ENCODE assay signal across 18 cellular contexts in genomic region chr21:37800496-37801061, GRCh38.
"Had no signal": no experiment of that assay in that cellular context is flagged by ENCODE, and none has a peak within 500 bp of the region (broad histone marks: within the 10 kb centered on the region; RNA-seq: fewer than 3 reads in every experiment).

No MANE protein-coding gene starts in this region.

- H3K9me3 ChIP-seq: gastrocnemius medialis, suprapubic skin had no signal

- H3K36me3 ChIP-seq: gastrocnemius medialis, heart left ventricle, suprapubic skin had no signal

- H3K27ac ChIP-seq: epithelial cell of prostate, gastrocnemius medialis, heart left ventricle, suprapubic skin had no signal

- H3K27ac Mint-ChIP-seq: activated CD4-positive, alpha-beta T cell treated with anti-CD3 and anti-CD28 coated beads, Interleukin-2, amount 10 ng/mL, durations not matched to agents 7 days and 5 days; activated naive CD8-positive, alpha-beta T cell; brain; effector memory CD8-positive, alpha-beta T cell; naive B cell; stimulated activated naive CD8-positive, alpha-beta T cell treated with anti-CD3 and anti-CD28 coated beads, Interleukin-15, Interleukin-2, amounts not matched to agents 100 ng/mL and 50 ng/mL, for 24 hours; T-helper 1 cell treated with Interleukin-12 subunit alpha and Interleukin-12 subunit beta and Interleukin-4 antibody, amounts not matched to agents 30 μg/mL and 1 μg/mL, for 36 hours had no signal

- DNase-seq: activated CD4-positive, alpha-beta T cell treated with anti-CD3 and anti-CD28 coated beads, Interleukin-2, amount 10 ng/mL, durations not matched to agents 7 days and 5 days; activated CD4-positive, CD25-positive, alpha-beta regulatory T cell; activated CD8-positive, alpha-beta memory T cell treated with anti-CD3 and anti-CD28 coated beads for 24 hours; activated gamma-delta T cell treated with Interleukin-2 at 50 U/mL for 16 hours; dermis blood vessel endothelial cell; effector memory CD8-positive, alpha-beta T cell; gastrocnemius medialis; heart left ventricle; naive B cell; right cardiac atrium; trophoblast cell had no signal

- H3K4me3 ChIP-seq: gastrocnemius medialis, heart left ventricle, lung, suprapubic skin had no signal

- H3K27me3 ChIP-seq: gastrocnemius medialis had no signal

- H3K4me1 Mint-ChIP-seq: activated CD4-positive, alpha-beta T cell treated with anti-CD3 and anti-CD28 coated beads, Interleukin-2, amount 10 ng/mL, durations not matched to agents 7 days and 5 days; brain; naive B cell had no signal

- H3K9me3 Mint-ChIP-seq: T-helper 1 cell treated with Interleukin-12 subunit alpha and Interleukin-12 subunit beta and Interleukin-4 antibody, amounts not matched to agents 30 μg/mL and 1 μg/mL, for 36 hours had no signal

- H3K4me3 Mint-ChIP-seq: activated CD4-positive, alpha-beta T cell treated with anti-CD3 and anti-CD28 coated beads, Interleukin-2, amount 10 ng/mL, durations not matched to agents 7 days and 5 days; activated naive CD8-positive, alpha-beta T cell; brain; effector memory CD8-positive, alpha-beta T cell; naive B cell; stimulated activated naive CD8-positive, alpha-beta T cell treated with anti-CD3 and anti-CD28 coated beads, Interleukin-15, Interleukin-2, amounts not matched to agents 100 ng/mL and 50 ng/mL, for 24 hours; T-helper 1 cell treated with Interleukin-12 subunit alpha and Interleukin-12 subunit beta and Interleukin-4 antibody, amounts not matched to agents 30 μg/mL and 1 μg/mL, for 36 hours had no signal

- ATAC-seq: effector memory CD8-positive, alpha-beta T cell; gastrocnemius medialis; heart left ventricle; right cardiac atrium had no signal

- H3K4me1 ChIP-seq: gastrocnemius medialis, heart left ventricle, suprapubic skin had no signal

- H3K36me3 Mint-ChIP-seq: brain had no signal
